Comparison of ENCODE assay signal across 1 cellular context in the genomic region with DNA sequence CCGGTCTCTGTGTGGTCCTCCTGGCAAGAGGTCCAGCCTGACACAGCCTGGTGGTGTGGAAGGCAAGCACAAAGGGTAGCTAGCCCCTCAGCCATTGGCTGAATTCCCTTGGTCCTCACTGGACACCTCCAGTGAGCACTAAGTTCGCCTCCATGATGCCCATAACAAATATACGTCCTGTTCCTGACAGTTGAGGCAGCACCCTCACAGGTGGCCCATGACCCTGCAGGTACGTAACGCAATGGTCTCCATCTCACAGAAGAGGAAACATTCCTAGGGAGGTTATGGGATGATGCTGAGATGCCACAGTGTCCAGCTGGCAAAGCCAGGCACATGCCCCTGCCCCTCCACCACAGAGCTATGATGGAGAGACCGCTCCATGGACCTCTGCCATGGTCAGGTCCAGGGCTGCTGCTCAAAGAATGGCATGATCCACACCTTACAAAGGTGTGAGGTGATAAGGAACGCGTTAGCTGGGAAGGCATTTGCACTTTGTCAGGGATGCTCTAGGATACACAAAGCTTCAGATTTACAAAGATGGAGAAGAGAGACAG.
TF ChIP-seq lines count a peak whose summit lies in the region.

No MANE protein-coding gene starts in this region.

TF ChIP-seq in K562, 482 proteins besides CTCF, POLR2A, EP300 and RAD21 (continued from another document):
- TF ChIP-seq, protein P1, sequence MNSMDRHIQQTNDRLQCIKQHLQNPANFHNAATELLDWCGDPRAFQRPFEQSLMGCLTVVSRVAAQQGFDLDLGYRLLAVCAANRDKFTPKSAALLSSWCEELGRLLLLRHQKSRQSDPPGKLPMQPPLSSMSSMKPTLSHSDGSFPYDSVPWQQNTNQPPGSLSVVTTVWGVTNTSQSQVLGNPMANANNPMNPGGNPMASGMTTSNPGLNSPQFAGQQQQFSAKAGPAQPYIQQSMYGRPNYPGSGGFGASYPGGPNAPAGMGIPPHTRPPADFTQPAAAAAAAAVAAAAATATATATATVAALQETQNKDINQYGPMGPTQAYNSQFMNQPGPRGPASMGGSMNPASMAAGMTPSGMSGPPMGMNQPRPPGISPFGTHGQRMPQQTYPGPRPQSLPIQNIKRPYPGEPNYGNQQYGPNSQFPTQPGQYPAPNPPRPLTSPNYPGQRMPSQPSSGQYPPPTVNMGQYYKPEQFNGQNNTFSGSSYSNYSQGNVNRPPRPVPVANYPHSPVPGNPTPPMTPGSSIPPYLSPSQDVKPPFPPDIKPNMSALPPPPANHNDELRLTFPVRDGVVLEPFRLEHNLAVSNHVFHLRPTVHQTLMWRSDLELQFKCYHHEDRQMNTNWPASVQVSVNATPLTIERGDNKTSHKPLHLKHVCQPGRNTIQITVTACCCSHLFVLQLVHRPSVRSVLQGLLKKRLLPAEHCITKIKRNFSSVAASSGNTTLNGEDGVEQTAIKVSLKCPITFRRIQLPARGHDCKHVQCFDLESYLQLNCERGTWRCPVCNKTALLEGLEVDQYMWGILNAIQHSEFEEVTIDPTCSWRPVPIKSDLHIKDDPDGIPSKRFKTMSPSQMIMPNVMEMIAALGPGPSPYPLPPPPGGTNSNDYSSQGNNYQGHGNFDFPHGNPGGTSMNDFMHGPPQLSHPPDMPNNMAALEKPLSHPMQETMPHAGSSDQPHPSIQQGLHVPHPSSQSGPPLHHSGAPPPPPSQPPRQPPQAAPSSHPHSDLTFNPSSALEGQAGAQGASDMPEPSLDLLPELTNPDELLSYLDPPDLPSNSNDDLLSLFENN (IDR thresholded peaks at IDR 0.05; ENCODE audit: low read depth in 2 of 2, low read length in 2 of 2), result peak in 1 of 2 experiments; percentile 10; a peak in 1 of 4 replicates
- TF ChIP-seq HCFC1 (IDR thresholded peaks at IDR 0.05; ENCODE audit: low read depth, low read length) (0 out of 2 replicates have a peak, but pooled peaks have one; percentile 7), CEBPB (tag; IDR thresholded peaks at IDR 0.05) (no peak), STAT6 (CRISPR knock-in tag; IDR thresholded peaks at IDR 0.05) (peak; percentile 70; the same call in 1 of the 2 replicates), ARID1B (IDR thresholded peaks at IDR 0.05) (no peak), JUN (IDR thresholded peaks at IDR 0.05; ENCODE audit: borderline replicate concordance, low read depth, low read length) (peak; percentile 9; the same call in 1 of the 2 replicates), JUN (CRISPR knock-in tag; IDR thresholded peaks at IDR 0.05; ENCODE audit: borderline replicate concordance) (no peak), KLF6 (CRISPR knock-in tag; IDR thresholded peaks at IDR 0.05; ENCODE audit: borderline replicate concordance) (no peak)
